In the genomic region with DNA sequence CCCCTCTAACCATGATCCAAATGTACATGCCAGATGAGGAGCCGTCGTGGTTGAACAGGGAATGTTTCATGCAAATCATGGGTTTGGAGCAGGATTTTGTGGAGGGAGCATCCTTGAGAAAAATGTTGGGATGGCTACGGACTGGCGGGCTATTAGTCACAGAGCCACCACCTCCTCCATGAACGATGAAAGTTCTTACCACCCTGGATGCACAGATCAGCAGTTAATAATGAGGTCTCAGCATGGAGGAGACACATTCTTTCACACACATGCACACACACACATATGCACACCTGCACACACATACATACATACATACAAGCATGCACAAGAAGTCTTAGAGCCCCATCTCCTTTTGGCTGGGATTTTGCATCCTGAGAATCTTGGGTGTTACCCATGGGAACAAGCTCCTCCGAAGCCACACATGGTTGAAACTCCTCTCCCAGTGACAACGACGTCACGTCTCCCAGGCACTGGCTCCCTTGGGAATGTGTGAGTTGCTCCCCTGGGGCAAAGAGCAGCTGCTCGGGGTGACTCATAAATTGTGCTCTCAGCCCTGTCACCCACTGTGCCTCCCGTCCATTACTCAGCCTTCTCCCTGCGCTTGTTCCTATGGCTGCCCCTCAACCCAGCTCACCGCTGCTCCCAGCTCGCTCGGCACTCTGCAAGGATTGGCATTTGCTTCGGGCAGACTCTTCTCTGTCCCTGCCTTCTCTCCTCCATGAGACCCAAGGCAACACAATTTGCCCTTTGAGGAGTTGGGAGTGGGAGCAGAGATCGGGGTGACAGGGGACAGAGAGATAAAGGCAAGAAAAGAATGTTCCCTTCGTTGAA, we compare ENCODE assay signal across 8 cellular contexts.
DNase-seq lines count a peak whose midpoint lies in the region; ATAC-seq and TF ChIP-seq lines count a peak whose summit lies in the region.

No MANE protein-coding gene starts in this region.

- ATAC-seq in GM21529 (IDR thresholded peaks at IDR 0.05; ENCODE audit: unreplicated experiment) (peak; percentile 35), GM21526 (IDR thresholded peaks at IDR 0.05; ENCODE audit: low FRiP score, unreplicated experiment) (no peak)
- no peak for ATAC-seq in activated T-cell treated with anti-CD3 and anti-CD28 coated beads, Interleukin-2, amount 50 U/mL, for 4 hours

- peaks cover 7% of the 10 kb centered on the region for H3K4me1 Mint-ChIP-seq in endodermal cell
- H3K4me1 Mint-ChIP-seq in activated T-cell treated with anti-CD3 and anti-CD28 coated beads, Interleukin-2, amount 50 U/mL, for 4 hours (ENCODE audit: low read depth): no peaks in the 10 kb centered on the region

- H3K36me3 Mint-ChIP-seq in endodermal cell (ENCODE audit: low read depth): no peaks in the 10 kb centered on the region
- no peaks in the 10 kb centered on the region for H3K36me3 Mint-ChIP-seq in activated T-cell treated with anti-CD3 and anti-CD28 coated beads, Interleukin-2, amount 50 U/mL, for 4 hours (ENCODE audit: insufficient read depth)

- H3K4me1 ChIP-seq in endodermal cell (ENCODE audit: control insufficient read depth, insufficient read depth, low read length) (no peaks in the 10 kb centered on the region), skeletal muscle satellite cell (ENCODE audit: control insufficient read depth, insufficient read depth, low read length) (peaks cover 20% of the 10 kb centered on the region)

- H3K36me3 ChIP-seq in endodermal cell (ENCODE audit: control insufficient read depth, insufficient read depth, low read length) (no peaks in the 10 kb centered on the region), skeletal muscle satellite cell (ENCODE audit: insufficient read depth, low read length) (no peaks in the 10 kb centered on the region)

- TF ChIP-seq CTCF in AG10803 (conservative IDR thresholded peaks at IDR 0.05; ENCODE audit: low read length) (no peak), endodermal cell (conservative IDR thresholded peaks at IDR 0.05) (no peak)

- H3K9me3 Mint-ChIP-seq in endodermal cell: peaks cover 15% of the 10 kb centered on the region
- no peaks in the 10 kb centered on the region for H3K9me3 Mint-ChIP-seq in activated T-cell treated with anti-CD3 and anti-CD28 coated beads, Interleukin-2, amount 50 U/mL, for 4 hours

- H3K4me3 Mint-ChIP-seq in endodermal cell: no peak overlapping the region
- H3K4me3 Mint-ChIP-seq in activated T-cell treated with anti-CD3 and anti-CD28 coated beads, Interleukin-2, amount 50 U/mL, for 4 hours: no peak overlapping the region

- H3K27me3 ChIP-seq in endodermal cell (ENCODE audit: control insufficient read depth, insufficient read depth, low read length, poor library complexity, severe bottlenecking): peaks cover 10% of the 10 kb centered on the region
- no peaks in the 10 kb centered on the region for H3K27me3 ChIP-seq in skeletal muscle satellite cell (ENCODE audit: control insufficient read depth, insufficient read depth, low read length)

- peaks cover 21% of the 10 kb centered on the region for H3K27me3 Mint-ChIP-seq in endodermal cell (ENCODE audit: insufficient read depth)
- H3K27me3 Mint-ChIP-seq in activated T-cell treated with anti-CD3 and anti-CD28 coated beads, Interleukin-2, amount 50 U/mL, for 4 hours (ENCODE audit: low read depth): no peaks in the 10 kb centered on the region

- H3K9ac ChIP-seq in endodermal cell (ENCODE audit: extremely low read depth, low read length, poor library complexity, severe bottlenecking): no peak overlapping the region
- H3K9ac ChIP-seq in skeletal muscle satellite cell (ENCODE audit: low read depth, low read length): no peak overlapping the region

- H3K4me3 ChIP-seq in AG10803 (ENCODE audit: low read length) (no peak overlapping the region), endodermal cell (ENCODE audit: low read length) (no peak overlapping the region), skeletal muscle satellite cell (ENCODE audit: low read length) (peak overlapping the region; percentile 7)

- peak overlapping the region; percentile 40 for H3K4me2 ChIP-seq in skeletal muscle satellite cell (ENCODE audit: low read length)

- H3K9me3 ChIP-seq in endodermal cell (ENCODE audit: control insufficient read depth, low read length): peaks cover 7% of the 10 kb centered on the region
- H3K9me3 ChIP-seq in skeletal muscle satellite cell (replicated peaks; ENCODE audit: low read length): no peaks in the 10 kb centered on the region

- H3K27ac Mint-ChIP-seq in endodermal cell: no peak overlapping the region

- WGBS in endodermal cell (ENCODE audit: insufficient coverage in 1 of 2, insufficient read length in 1 of 2), 2 experiments: 72 to 77% methylated on average over 12 to 18 of the region's 18 CpGs

- DNase-seq in AG10803 (ENCODE audit: low read depth) (peak; percentile 69), NCI-H1105 (lab: John Stamatoyannopoulos, UW) (peak; percentile 60), endodermal cell (peak; percentile 83), NK-92 (lab: John Stamatoyannopoulos, UW; ENCODE audit: unreplicated experiment) (no peak)
- DNase-seq in activated T-cell treated with anti-CD3 and anti-CD28 coated beads, Interleukin-2, amount 50 U/mL, for 4 hours: no peak

- no peak overlapping the region for H3K27ac ChIP-seq in endodermal cell (ENCODE audit: low read depth, low read length)

Comparison
In these comparisons a context has a peak if more than half of its experiments do, and no peak if none do; other contexts are left out.
1. DNase-seq: peak in AG10803 (single experiment), NCI-H1105 (single experiment) and endodermal cell (single experiment); none in activated T-cell treated with anti-CD3 and anti-CD28 coated beads, Interleukin-2, amount 50 U/mL, for 4 hours (single experiment) and NK-92 (single experiment).